ENCODE assay signal across 8 cellular contexts in genomic region chr22:37818397-37819099, GRCh38. TPM values are rescaled to one million over a fixed set of nuclear protein-coding genes. Genes with fewer than 3 reads are reported as not detected.
DNase-seq lines count a peak whose midpoint lies in the region; ATAC-seq, FAIRE-seq and TF ChIP-seq lines count a peak whose summit lies in the region.

No MANE protein-coding gene starts in this region.

- intact Hi-C loops in Right ventricle myocardium inferior (cut with DNase I): no loop called here

- peak in 1 of 2 donors; percentile 54 for TF ChIP-seq CTCF in right atrium auricular region (IDR thresholded peaks at IDR 0.05)

- FAIRE-seq in HTR-8/SVneo (lab: Jason Lieb, UNC): no peak

- H3K9ac ChIP-seq in duodenal mucosa (ENCODE audit: low read depth in 1 of 2, low read length in 2 of 2): no peak overlapping the region

- H3K4me1 ChIP-seq in right atrium auricular region: peaks cover 0 to 20% of the 10 kb centered on the region in 2 donors
- peaks cover 13 to 17% of the 10 kb centered on the region in 2 donors for H3K4me1 ChIP-seq in duodenal mucosa (ENCODE audit: control insufficient read depth in 1 of 2, insufficient read depth in 2 of 2, low read length in 2 of 2)

- H3K27me3 ChIP-seq in right atrium auricular region (peaks cover 0 to 3% of the 10 kb centered on the region in 2 donors), duodenal mucosa (ENCODE audit: control insufficient read depth in 1 of 2, insufficient read depth in 2 of 2, low read length in 2 of 2) (peaks cover 9 to 16% of the 10 kb centered on the region in 2 donors)

- ATAC-seq in Right ventricle myocardium inferior: peak; percentile 64
- no peak for ATAC-seq in HG02571 (IDR thresholded peaks at IDR 0.05; ENCODE audit: unreplicated experiment)

- peak overlapping the region in 1 of 2 donors; percentile 50 for H3K4me3 ChIP-seq in right atrium auricular region
- peak overlapping the region; percentile 40 to 67 for H3K4me3 ChIP-seq in duodenal mucosa (ENCODE audit: low read depth in 1 of 2, low read length in 2 of 2)

- H3K27ac ChIP-seq in right atrium auricular region: peak overlapping the region in 1 of 2 donors; percentile 66
- H3K27ac ChIP-seq in duodenal mucosa (ENCODE audit: low read depth, low read length): no peak overlapping the region

- DNase-seq in Right ventricle myocardium inferior (ENCODE audit: missing footprints) (peak; percentile 88), right atrium auricular region (ENCODE audit: low spot score) (no peak), mesenteric fat pad (ENCODE audit: low spot score) (peak; percentile 92), HTR-8/SVneo (ENCODE audit: insufficient read length, low spot score) (no peak)
- peak; percentile 58 to 67 for DNase-seq in activated CD4-positive, alpha-beta T cell treated with anti-CD3 and anti-CD28 coated beads for 4 hours
- DNase-seq in stimulated activated CD8-positive, alpha-beta memory T cell treated with anti-CD3 and anti-CD28 coated beads, Interleukin-15, amount 100 ng/mL, for 1 hour (ENCODE audit: low read depth): peak; percentile 28

- H3K9me3 ChIP-seq in right atrium auricular region (no peaks in the 10 kb centered on the region), duodenal mucosa (ENCODE audit: control insufficient read depth in 1 of 2, low read length in 2 of 2) (no peaks in the 10 kb centered on the region)

- H3K36me3 ChIP-seq in right atrium auricular region (no peaks in the 10 kb centered on the region), duodenal mucosa (ENCODE audit: control insufficient read depth in 1 of 2, insufficient read depth in 2 of 2, low read length in 2 of 2) (peaks cover 0 to 6% of the 10 kb centered on the region in 2 donors)

RNA-seq across cellular contexts. Expression of gene GALR3, which starts 4.6 kb away (rescaled TPM):
- total RNA-seq in Right ventricle myocardium inferior: not detected
- not detected for total RNA-seq in right atrium auricular region
- not detected for total RNA-seq in mesenteric fat pad

RNA-seq across cellular contexts. Expression of gene GCAT, which starts 10.8 kb away (rescaled TPM):
- total RNA-seq in Right ventricle myocardium inferior: 44.1 TPM
- total RNA-seq in right atrium auricular region: 10 to 100 TPM; 15.7 to 34.2 TPM
- 4.3 TPM for total RNA-seq in mesenteric fat pad

RNA-seq across cellular contexts. Expression of gene ANKRD54, which starts 25.6 kb away (rescaled TPM):
- 16.0 TPM for total RNA-seq in Right ventricle myocardium inferior
- 10 to 100 TPM; 17.8 to 18.5 TPM for total RNA-seq in right atrium auricular region
- total RNA-seq in mesenteric fat pad: 15.6 TPM

RNA-seq across cellular contexts. Expression of gene EIF3L, which starts 30.7 kb away (rescaled TPM):
- 385 TPM for total RNA-seq in Right ventricle myocardium inferior
- 100 to 1,000 TPM; 193 to 284 TPM for total RNA-seq in right atrium auricular region
- total RNA-seq in mesenteric fat pad: 258 TPM

Comparison
In these comparisons a context has a peak if more than half of its experiments do, and no peak if none do; other contexts are left out.
1. DNase-seq: peak in Right ventricle myocardium inferior (single experiment), activated CD4-positive, alpha-beta T cell treated with anti-CD3 and anti-CD28 coated beads for 4 hours (2 of 2), mesenteric fat pad (single experiment) and stimulated activated CD8-positive, alpha-beta memory T cell treated with anti-CD3 and anti-CD28 coated beads, Interleukin-15, amount 100 ng/mL, for 1 hour (single experiment); none in right atrium auricular region (single experiment) and HTR-8/SVneo (single experiment).